Comparison of ENCODE assay signal across 8 cellular contexts in the genomic region with DNA sequence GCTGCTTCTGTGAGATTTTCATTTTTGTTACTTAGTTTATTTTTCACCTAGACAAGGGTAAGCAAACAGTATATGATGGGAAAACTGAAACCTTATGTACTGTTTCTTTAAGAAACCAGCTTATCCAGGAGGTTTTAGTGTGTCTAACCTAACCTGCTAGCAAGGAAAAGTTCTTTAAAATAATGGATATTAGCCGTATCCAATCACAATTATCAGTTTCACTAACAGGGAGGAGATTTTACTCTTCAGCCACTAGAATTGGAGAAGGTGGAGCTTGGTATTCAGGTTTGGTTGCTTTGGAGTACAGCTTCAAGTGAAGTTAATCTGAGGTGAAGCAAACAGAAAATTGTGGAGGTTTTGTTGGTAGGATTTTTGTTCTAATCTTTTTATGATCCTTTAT. TPM values are rescaled to one million over a fixed set of nuclear protein-coding genes. Genes with fewer than 3 reads are reported as not detected.
A peak's percentile ranks its signal among the peaks of the same experiment; 100 is the strongest.
DNase-seq lines count a peak whose midpoint lies in the region; ATAC-seq and TF ChIP-seq lines count a peak whose summit lies in the region.

No MANE protein-coding gene starts in this region.

- H3K27me3 ChIP-seq in WERI-Rb-1 (ENCODE audit: insufficient read depth, low read depth, severe bottlenecking) = no peaks in the 10 kb centered on the region
- no peaks in the 10 kb centered on the region for H3K27me3 ChIP-seq in neural cell (ENCODE audit: insufficient read depth, low read depth, low read length)

- H3K9me3 ChIP-seq in WERI-Rb-1 (ENCODE audit: severe bottlenecking) (no peaks in the 10 kb centered on the region), neural cell (ENCODE audit: low read length) (no peaks in the 10 kb centered on the region)

- no peak overlapping the region for H2AFZ ChIP-seq in neural cell (ENCODE audit: low read depth, low read length)

- ATAC-seq in GM18909 (IDR thresholded peaks at IDR 0.05; ENCODE audit: poor library complexity, unreplicated experiment) = peak; percentile 79
- ATAC-seq in HG03280 (IDR thresholded peaks at IDR 0.05; ENCODE audit: unreplicated experiment) = peak; percentile 81

- DNase-seq in CD1c-positive myeloid dendritic cell (ENCODE audit: extremely low spot score) = peak; percentile 72
- DNase-seq in NCI-H2196 (lab: John Stamatoyannopoulos, UW; ENCODE audit: unreplicated experiment) = peak; percentile 71
- DNase-seq in WERI-Rb-1 = peak; percentile 26
- DNase-seq in fibroblast of villous mesenchyme (ENCODE audit: low read depth) = peak; percentile 90
- no peak for DNase-seq in stimulated activated CD8-positive, alpha-beta memory T cell treated with anti-CD3 and anti-CD28 coated beads, Interleukin-4, amount 100 ng/mL, for 48 hours

- no peak for TF ChIP-seq EP300 in neural cell (conservative IDR thresholded peaks at IDR 0.05; ENCODE audit: poor library complexity, severe bottlenecking)

- H3K9me2 ChIP-seq in neural cell (ENCODE audit: insufficient read depth, low read length) = no peaks in the 10 kb centered on the region

- no peaks in the 10 kb centered on the region for H3F3A ChIP-seq in neural cell (ENCODE audit: insufficient read depth, low read length, poor library complexity, severe bottlenecking)

- H4K20me1 ChIP-seq in neural cell (ENCODE audit: insufficient read depth) = no peaks in the 10 kb centered on the region

- peak overlapping the region; percentile 38 for H3K9ac ChIP-seq in neural cell (ENCODE audit: low read length)

- H3K4me3 ChIP-seq in WERI-Rb-1 (ENCODE audit: low read depth, low read length) = peak overlapping the region; percentile 63
- peak overlapping the region; percentile 66 for H3K4me3 ChIP-seq in fibroblast of villous mesenchyme (ENCODE audit: low read depth, low read length)
- peak overlapping the region; percentile 68 for H3K4me3 ChIP-seq in neural cell (ENCODE audit: low read length)

- H3K79me2 ChIP-seq in neural cell (replicated peaks; ENCODE audit: insufficient read depth, low read length) = peaks cover 65% of the 10 kb centered on the region

- H3K36me3 ChIP-seq in WERI-Rb-1 = no peaks in the 10 kb centered on the region
- H3K36me3 ChIP-seq in neural cell (ENCODE audit: insufficient read depth, low read length) = no peaks in the 10 kb centered on the region

- H3K27ac ChIP-seq in WERI-Rb-1 (peak overlapping the region; percentile 18), neural cell (ENCODE audit: low read length) (no peak overlapping the region)

- no peak for TF ChIP-seq CTCF in WERI-Rb-1 (IDR thresholded peaks at IDR 0.05; ENCODE audit: low read depth, low read length)
- no peak for TF ChIP-seq CTCF in fibroblast of villous mesenchyme (IDR thresholded peaks at IDR 0.05; ENCODE audit: insufficient read depth, low read depth, low read length)
- no peak for TF ChIP-seq CTCF in neural cell (IDR thresholded peaks at IDR 0.05; ENCODE audit: poor library complexity, severe bottlenecking)

- TF ChIP-seq RAD21 in neural cell (conservative IDR thresholded peaks at IDR 0.05) = peak; percentile 24

- peak overlapping the region; percentile 42 for H3K4me2 ChIP-seq in neural cell (ENCODE audit: low read length)

TF ChIP-seq in neural cell, 6 proteins besides CTCF, POLR2A, EP300 and RAD21:
- TF ChIP-seq, protein P1, sequence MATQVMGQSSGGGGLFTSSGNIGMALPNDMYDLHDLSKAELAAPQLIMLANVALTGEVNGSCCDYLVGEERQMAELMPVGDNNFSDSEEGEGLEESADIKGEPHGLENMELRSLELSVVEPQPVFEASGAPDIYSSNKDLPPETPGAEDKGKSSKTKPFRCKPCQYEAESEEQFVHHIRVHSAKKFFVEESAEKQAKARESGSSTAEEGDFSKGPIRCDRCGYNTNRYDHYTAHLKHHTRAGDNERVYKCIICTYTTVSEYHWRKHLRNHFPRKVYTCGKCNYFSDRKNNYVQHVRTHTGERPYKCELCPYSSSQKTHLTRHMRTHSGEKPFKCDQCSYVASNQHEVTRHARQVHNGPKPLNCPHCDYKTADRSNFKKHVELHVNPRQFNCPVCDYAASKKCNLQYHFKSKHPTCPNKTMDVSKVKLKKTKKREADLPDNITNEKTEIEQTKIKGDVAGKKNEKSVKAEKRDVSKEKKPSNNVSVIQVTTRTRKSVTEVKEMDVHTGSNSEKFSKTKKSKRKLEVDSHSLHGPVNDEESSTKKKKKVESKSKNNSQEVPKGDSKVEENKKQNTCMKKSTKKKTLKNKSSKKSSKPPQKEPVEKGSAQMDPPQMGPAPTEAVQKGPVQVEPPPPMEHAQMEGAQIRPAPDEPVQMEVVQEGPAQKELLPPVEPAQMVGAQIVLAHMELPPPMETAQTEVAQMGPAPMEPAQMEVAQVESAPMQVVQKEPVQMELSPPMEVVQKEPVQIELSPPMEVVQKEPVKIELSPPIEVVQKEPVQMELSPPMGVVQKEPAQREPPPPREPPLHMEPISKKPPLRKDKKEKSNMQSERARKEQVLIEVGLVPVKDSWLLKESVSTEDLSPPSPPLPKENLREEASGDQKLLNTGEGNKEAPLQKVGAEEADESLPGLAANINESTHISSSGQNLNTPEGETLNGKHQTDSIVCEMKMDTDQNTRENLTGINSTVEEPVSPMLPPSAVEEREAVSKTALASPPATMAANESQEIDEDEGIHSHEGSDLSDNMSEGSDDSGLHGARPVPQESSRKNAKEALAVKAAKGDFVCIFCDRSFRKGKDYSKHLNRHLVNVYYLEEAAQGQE (IDR thresholded peaks at IDR 0.05; ENCODE audit: borderline replicate concordance) = no peak
- TF ChIP-seq POLR2AphosphoS5 (IDR thresholded peaks at IDR 0.05) = peak; percentile 10

RNA-seq across cellular contexts. Expression of a gene that starts 12.8 kb away (rescaled TPM):
- 78.6 and 123 TPM in 2 replicates for total RNA-seq in fibroblast of villous mesenchyme
- 279 and 353 TPM in 2 replicates for polyA plus RNA-seq in neural cell
- polyA minus RNA-seq in neural cell = 224 and 232 TPM in 2 replicates
